Comparison of ENCODE assay signal across 25 cellular contexts in the genomic region with DNA sequence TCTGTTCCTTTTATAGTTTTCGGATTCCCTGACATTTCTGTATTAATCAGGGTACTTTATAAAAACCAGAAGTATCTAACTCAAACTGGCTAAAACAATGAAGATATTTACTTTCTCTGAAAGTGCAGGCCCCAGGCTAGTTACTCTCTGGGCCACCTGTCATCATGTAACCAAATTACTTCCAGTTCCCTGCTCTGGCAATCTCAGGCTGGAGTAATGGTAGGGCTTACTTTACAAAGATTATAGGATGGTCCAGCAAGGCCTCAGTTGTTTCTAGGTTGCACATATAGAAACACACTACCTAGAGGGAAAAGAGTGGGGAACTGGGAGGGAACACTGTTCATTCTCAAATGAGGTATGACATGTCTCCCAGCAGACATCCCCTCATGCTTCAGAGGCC.
DNase-seq lines count a peak whose midpoint lies in the region; ATAC-seq and TF ChIP-seq lines count a peak whose summit lies in the region.
"Had no signal": no experiment of that assay in that cellular context is flagged by ENCODE, and none has a peak within 500 bp of the region (broad histone marks: within the 10 kb centered on the region; RNA-seq: fewer than 3 reads in every experiment).

No MANE protein-coding gene starts in this region.

- no peak for TF ChIP-seq EP300 in SK-N-SH (IDR thresholded peaks at IDR 0.05; ENCODE audit: borderline replicate concordance in 1 of 2, low read depth in 1 of 2, low read length in 1 of 2)

- no peak for TF ChIP-seq RAD21 in SK-N-SH (IDR thresholded peaks at IDR 0.05; ENCODE audit: low read length)

- H4K20me1 ChIP-seq in SK-N-SH (ENCODE audit: insufficient read depth) (no peaks in the 10 kb centered on the region), Karpas-422 (ENCODE audit: insufficient read depth, low read depth, low read length) (no peaks in the 10 kb centered on the region)

- POLR2A ChIA-PET in SK-N-SH (lab: Yijun Ruan, JAX): no interaction called here
- POLR2A ChIA-PET in CD8-positive, alpha-beta memory T cell (lab: Charles Lee): no interaction called here

- WGBS in SK-N-SH (ENCODE audit: low lambda C conversion rate): 26% methylated on average over 1 of the region's 1 CpG

- no peak for TF ChIP-seq CTCF in SK-N-SH (IDR thresholded peaks at IDR 0.05)

- H3K9me2 ChIP-seq in SK-N-SH: no peaks in the 10 kb centered on the region
- H3K9me2 ChIP-seq in Karpas-422 (replicated peaks; ENCODE audit: insufficient read depth, low read length): no peaks in the 10 kb centered on the region

- H3K36me3 ChIP-seq in SK-N-SH (replicated peaks in 1 of 2; ENCODE audit: control insufficient read depth in 1 of 2, insufficient read depth in 2 of 2, low read length in 1 of 2) (no peaks in the 10 kb centered on the region), Karpas-422 (ENCODE audit: insufficient read depth, low read length) (no peaks in the 10 kb centered on the region)
- no peaks in the 10 kb centered on the region for H3K36me3 ChIP-seq in CD8-positive, alpha-beta memory T cell (ENCODE audit: insufficient read depth, low read length)

- H3K4me3 ChIP-seq in SK-N-SH (ENCODE audit: low read depth in 2 of 2, low read length in 1 of 2): no peak overlapping the region
- no peak overlapping the region for H3K4me3 ChIP-seq in CD8-positive, alpha-beta memory T cell (ENCODE audit: low read length)
- no peak overlapping the region for H3K4me3 ChIP-seq in Karpas-422 (ENCODE audit: low read length)
- H3K4me3 ChIP-seq: A549, GM12878 had no signal

- H3K79me2 ChIP-seq in SK-N-SH (ENCODE audit: insufficient read depth) (no peaks in the 10 kb centered on the region), Karpas-422 (ENCODE audit: low read length) (no peaks in the 10 kb centered on the region)

- DNase-seq in COR-L47 (lab: John Stamatoyannopoulos, UW) (peak; percentile 41), NCI-H1048 (lab: John Stamatoyannopoulos, UW) (peak; percentile 63), NCI-H526 treated with DMSO at 0.1 percent for 48 hours (lab: John Stamatoyannopoulos, UW) (peak; percentile 45), SK-N-SH (peak; percentile 27), Karpas-422 (no peak), kidney tubule cell (ENCODE audit: low spot score) (no peak)
- DNase-seq in CD8-positive, alpha-beta memory T cell: no peak
- DNase-seq: DMS 273 treated with DMSO at 0.1 percent for 48 hours; DMS79 treated with DMSO at 0.1 percent for 48 hours; H9; HFFc6; KBM-7; NCI-H1092 treated with DMSO at 0.1 percent for 48 hours; NCI-H187 treated with DMSO at 0.1 percent for 48 hours; NCI-H345; NCI-H524; NK-92 treated with Interleukin-12 subunit alpha and Interleukin-12 subunit beta, amount 100 ng/mL, for 24 hours; SW 1271; T-helper 17 cell had no signal

- H3K27me3 ChIP-seq in SK-N-SH (ENCODE audit: insufficient read depth) (no peaks in the 10 kb centered on the region), Karpas-422 (ENCODE audit: low read length) (no peaks in the 10 kb centered on the region)
- H3K27me3 ChIP-seq in CD8-positive, alpha-beta memory T cell (ENCODE audit: insufficient read depth, low read length, poor library complexity, severe bottlenecking): no peaks in the 10 kb centered on the region

- no peak overlapping the region for H3K27ac Mint-ChIP-seq in CD8-positive, alpha-beta memory T cell
- H3K27ac Mint-ChIP-seq: B cell, CD14-positive monocyte, H9, HFFc6, T-helper 17 cell had no signal

- no peaks in the 10 kb centered on the region for H3K27me3 Mint-ChIP-seq in CD8-positive, alpha-beta memory T cell
- H3K27me3 Mint-ChIP-seq: B cell, T-helper 17 cell had no signal

- H3K27ac ChIP-seq in SK-N-SH (ENCODE audit: low read depth in 2 of 2, low read length in 1 of 2) (peak overlapping the region in 1 of 2 experiments; percentile 50; a peak in 2 of 4 replicates), Karpas-422 (ENCODE audit: low read length) (no peak overlapping the region)
- H3K27ac ChIP-seq in CD8-positive, alpha-beta memory T cell (ENCODE audit: low read depth, low read length): no peak overlapping the region
- H3K27ac ChIP-seq: A549 had no signal

- no peak overlapping the region for H3K4me2 ChIP-seq in SK-N-SH
- no peak overlapping the region for H3K4me2 ChIP-seq in Karpas-422 (ENCODE audit: low read depth, low read length, poor library complexity, severe bottlenecking)
- H3K4me2 ChIP-seq: A549 had no signal

- no peaks in the 10 kb centered on the region for H3K9me3 ChIP-seq in SK-N-SH
- no peaks in the 10 kb centered on the region for H3K9me3 ChIP-seq in CD8-positive, alpha-beta memory T cell (ENCODE audit: low read length)
- no peaks in the 10 kb centered on the region; the same call in 1 of the 2 replicates for H3K9me3 ChIP-seq in Karpas-422 (ENCODE audit: low read length)
- H3K9me3 ChIP-seq: A549 had no signal

- H2AFZ ChIP-seq in SK-N-SH (ENCODE audit: low read depth): no peak overlapping the region
- no peak overlapping the region for H2AFZ ChIP-seq in Karpas-422 (ENCODE audit: low read length)

- ATAC-seq in GM18520 (IDR thresholded peaks at IDR 0.05; ENCODE audit: unreplicated experiment): no peak
- ATAC-seq: A549, GM12878, Panc1, T-helper 17 cell had no signal

- no peaks in the 10 kb centered on the region for H3F3A ChIP-seq in SK-N-SH (replicated peaks; ENCODE audit: insufficient read depth)

- no peaks in the 10 kb centered on the region for H3K4me1 Mint-ChIP-seq in CD8-positive, alpha-beta memory T cell
- H3K4me1 Mint-ChIP-seq: B cell, CD14-positive monocyte, T-helper 17 cell had no signal

- H3K36me3 Mint-ChIP-seq in CD8-positive, alpha-beta memory T cell: no peaks in the 10 kb centered on the region
- H3K36me3 Mint-ChIP-seq: CD14-positive monocyte had no signal

- H3K9me3 Mint-ChIP-seq in CD8-positive, alpha-beta memory T cell: peaks cover 1 to 27% (median 4%) of the 10 kb centered on the region in 5 donors

- CTCF ChIA-PET in SK-N-SH (lab: Yijun Ruan, JAX): no interaction called here
- CTCF ChIA-PET in CD8-positive, alpha-beta memory T cell (lab: Charles Lee): no interaction called here

- no peak overlapping the region for H3K4me3 Mint-ChIP-seq in CD8-positive, alpha-beta memory T cell
- H3K4me3 Mint-ChIP-seq: B cell, CD14-positive monocyte, H9, HFFc6, T-helper 17 cell had no signal

- no peak overlapping the region for H3K9ac ChIP-seq in SK-N-SH
- no peak overlapping the region for H3K9ac ChIP-seq in Karpas-422 (ENCODE audit: low read length)

- H3K4me1 ChIP-seq in SK-N-SH (ENCODE audit: control insufficient read depth in 1 of 2, insufficient read depth in 2 of 2, low read depth in 1 of 2, low read length in 1 of 2) (peaks cover 0 to 9% of the 10 kb centered on the region in 2 experiments; a peak in 2 of 4 replicates), Karpas-422 (ENCODE audit: low read length) (no peaks in the 10 kb centered on the region)
- H3K4me1 ChIP-seq in CD8-positive, alpha-beta memory T cell (ENCODE audit: insufficient read depth, low read length): no peaks in the 10 kb centered on the region
- H3K4me1 ChIP-seq: A549 had no signal

TF ChIP-seq in SK-N-SH, 30 proteins besides CTCF, POLR2A, EP300 and RAD21:
- TF ChIP-seq RCOR1 (IDR thresholded peaks at IDR 0.05; ENCODE audit: low read length) (peak; percentile 38; the same call in 1 of the 2 replicates), FOXJ3 (CRISPR knock-in tag; IDR thresholded peaks at IDR 0.05) (no peak)

Comparison
In these comparisons a context has a peak if more than half of its experiments do, and no peak if none do; other contexts are left out.
1. DNase-seq: peak in COR-L47 (single experiment), NCI-H1048 (single experiment), NCI-H526 treated with DMSO at 0.1 percent for 48 hours (single experiment) and SK-N-SH (single experiment); none in CD8-positive, alpha-beta memory T cell (0 of 5), Karpas-422 (single experiment) and kidney tubule cell (single experiment).